ENCODE assay signal across 8 cellular contexts in genomic region chr11:67421421-67422031, GRCh38. TPM values are rescaled to one million over a fixed set of nuclear protein-coding genes. Genes with fewer than 3 reads are reported as not detected.
DNase-seq lines count a peak whose midpoint lies in the region; ATAC-seq and TF ChIP-seq lines count a peak whose summit lies in the region.

No MANE protein-coding gene starts in this region.

- H3K36me3 Mint-ChIP-seq in central memory CD8-positive, alpha-beta T cell (ENCODE audit: insufficient read depth) = peaks cover 2% of the 10 kb centered on the region
- H3K36me3 Mint-ChIP-seq in nephron progenitor cell (ENCODE audit: low read depth) = no peaks in the 10 kb centered on the region

- H3K4me3 Mint-ChIP-seq in central memory CD8-positive, alpha-beta T cell = peak overlapping the region; percentile 80
- H3K4me3 Mint-ChIP-seq in nephron progenitor cell = peak overlapping the region; percentile 67

- H3K27me3 Mint-ChIP-seq in central memory CD8-positive, alpha-beta T cell = no peaks in the 10 kb centered on the region
- H3K27me3 Mint-ChIP-seq in nephron progenitor cell (ENCODE audit: low read depth, poor library complexity) = peaks cover 23% of the 10 kb centered on the region

- ATAC-seq in central memory CD8-positive, alpha-beta T cell (replicated peaks; ENCODE audit: extremely low read depth, poor library complexity, severe bottlenecking) = no peak
- ATAC-seq in HG02840 (IDR thresholded peaks at IDR 0.05; ENCODE audit: low FRiP score, unreplicated experiment) = no peak
- no peak for ATAC-seq in HG02938 (IDR thresholded peaks at IDR 0.05; ENCODE audit: unreplicated experiment)

- H3K4me2 ChIP-seq in BLaER1 treated with 17β-estradiol and CSF1 and Interleukin-3, amounts not matched to agents 10 nM and 100 nM = peak overlapping the region in 10 of 11 experiments; percentile 8 to 100 (median 96); a peak in 16 of 22 replicates

- no peak for DNase-seq in Jurkat, Clone E6-1 (ENCODE audit: low read depth, low spot score)
- no peak for DNase-seq in central memory CD8-positive, alpha-beta T cell (ENCODE audit: low spot score in 2 of 2)
- DNase-seq in nephron progenitor cell (no peak), germinal center (ENCODE audit: low spot score) (no peak)
- no peak for DNase-seq in stimulated activated CD4-positive, alpha-beta T cell treated with anti-CD3 and anti-CD28 coated beads, Interleukin-15, amount 100 ng/mL, for 24 hours

- no peaks in the 10 kb centered on the region for H3K9me3 Mint-ChIP-seq in central memory CD8-positive, alpha-beta T cell
- H3K9me3 Mint-ChIP-seq in nephron progenitor cell = no peaks in the 10 kb centered on the region

- peaks cover 0 to 35% (median 0%) of the 10 kb centered on the region in 11 experiments; a peak in 9 of 22 replicates for H4K20me1 ChIP-seq in BLaER1 treated with 17β-estradiol and CSF1 and Interleukin-3, amounts not matched to agents 10 nM and 100 nM

- H3K27ac Mint-ChIP-seq in central memory CD8-positive, alpha-beta T cell (ENCODE audit: low read depth) = peak overlapping the region; percentile 86
- H3K27ac Mint-ChIP-seq in nephron progenitor cell = no peak overlapping the region

- peaks cover 0 to 23% (median 0%) of the 10 kb centered on the region in 11 experiments; a peak in 3 of 22 replicates for H3K27me3 ChIP-seq in BLaER1 treated with 17β-estradiol and CSF1 and Interleukin-3, amounts not matched to agents 10 nM and 100 nM

- no peaks in the 10 kb centered on the region for H3K36me3 ChIP-seq in BLaER1 treated with 17β-estradiol and CSF1 and Interleukin-3, amounts not matched to agents 10 nM and 100 nM

- TF ChIP-seq CTCF in nephron progenitor cell (IDR thresholded peaks at IDR 0.05) = no peak

- no peaks in the 10 kb centered on the region for H3K9me3 ChIP-seq in BLaER1 treated with 17β-estradiol and CSF1 and Interleukin-3, amounts not matched to agents 10 nM and 100 nM (replicated peaks in 1 of 11)

- peaks cover 48 to 66% (median 56%) of the 10 kb centered on the region in 10 experiments for H3K4me1 ChIP-seq in BLaER1 treated with 17β-estradiol and CSF1 and Interleukin-3, amounts not matched to agents 10 nM and 100 nM

- no peak overlapping the region for H3K9ac ChIP-seq in BLaER1 treated with 17β-estradiol and CSF1 and Interleukin-3, amounts not matched to agents 10 nM and 100 nM

- H3K4me3 ChIP-seq in BLaER1 treated with 17β-estradiol and CSF1 and Interleukin-3, amounts not matched to agents 10 nM and 100 nM = peak overlapping the region in 4 of 10 experiments; percentile 62 to 75 (median 68); a peak in 7 of 20 replicates
- H3K4me3 ChIP-seq in Jurkat, Clone E6-1 (ENCODE audit: low read length) = 0 out of 2 replicates have a peak overlapping the region, but pooled peaks have one; percentile 16

- H3K27ac ChIP-seq in BLaER1 treated with 17β-estradiol and CSF1 and Interleukin-3, amounts not matched to agents 10 nM and 100 nM = no peak overlapping the region

- peaks cover 54% of the 10 kb centered on the region for H3K4me1 Mint-ChIP-seq in central memory CD8-positive, alpha-beta T cell
- H3K4me1 Mint-ChIP-seq in nephron progenitor cell = peaks cover 19% of the 10 kb centered on the region

RNA-seq across cellular contexts. Expression of gene CARNS1, which starts 6.0 kb away (rescaled TPM):
- polyA plus RNA-seq in Jurkat, Clone E6-1 (2012; ENCODE audit: insufficient read depth, insufficient read length) = 0.58 TPM

RNA-seq across cellular contexts. Expression of gene RPS6KB2, which starts 6.8 kb away (rescaled TPM):
- polyA plus RNA-seq in Jurkat, Clone E6-1 (2012; ENCODE audit: insufficient read depth, insufficient read length) = 105 TPM

RNA-seq across cellular contexts. Expression of gene PTPRCAP, which starts 16.0 kb away (rescaled TPM):
- 125 TPM for polyA plus RNA-seq in Jurkat, Clone E6-1 (2012; ENCODE audit: insufficient read depth, insufficient read length)

RNA-seq across cellular contexts. Expression of gene TBC1D10C, which starts 17.6 kb away (rescaled TPM):
- 105 TPM for polyA plus RNA-seq in Jurkat, Clone E6-1 (2012; ENCODE audit: insufficient read depth, insufficient read length)

RNA-seq across cellular contexts. Expression of gene PPP1CA, which starts 19.9 kb away (rescaled TPM):
- polyA plus RNA-seq in Jurkat, Clone E6-1 (2012; ENCODE audit: insufficient read depth, insufficient read length) = 286 TPM
